In genomic region chr12:68769941-68770340, GRCh38 we compare ENCODE assay signal across 26 cellular contexts. TPM values are rescaled to one million over a fixed set of nuclear protein-coding genes. Genes with fewer than 3 reads are reported as not detected.
DNase-seq lines count a peak whose midpoint lies in the region; ATAC-seq and TF ChIP-seq lines count a peak whose summit lies in the region.
"Had no signal": no experiment of that assay in that cellular context is flagged by ENCODE, and none has a peak within 500 bp of the region (broad histone marks: within the 10 kb centered on the region; RNA-seq: fewer than 3 reads in every experiment).

No MANE protein-coding gene starts in this region.

- H3K4me1 Mint-ChIP-seq in T-helper 1 cell treated with Interleukin-12 subunit alpha and Interleukin-12 subunit beta and Interleukin-4 antibody, amounts not matched to agents 30 μg/mL and 1 μg/mL, for 36 hours (ENCODE audit: low read depth) = peaks cover 15% of the 10 kb centered on the region
- H3K4me1 Mint-ChIP-seq in CD4-positive, alpha-beta T cell (ENCODE audit: low read depth) = peaks cover 31% of the 10 kb centered on the region
- H3K4me1 Mint-ChIP-seq in naive thymus-derived CD4-positive, alpha-beta T cell = peaks cover 9 to 36% (median 23%) of the 10 kb centered on the region in 7 donors
- H3K4me1 Mint-ChIP-seq: GM23338 had no signal

- no peaks in the 10 kb centered on the region for H3K27me3 Mint-ChIP-seq in T-helper 1 cell treated with Interleukin-12 subunit alpha and Interleukin-12 subunit beta and Interleukin-4 antibody, amounts not matched to agents 30 μg/mL and 1 μg/mL, for 36 hours (ENCODE audit: low read depth)
- H3K27me3 Mint-ChIP-seq in CD4-positive, alpha-beta T cell = no peaks in the 10 kb centered on the region
- H3K27me3 Mint-ChIP-seq in naive thymus-derived CD4-positive, alpha-beta T cell = no peaks in the 10 kb centered on the region

- intact Hi-C loops in CD4-positive, alpha-beta T cell (cut with DNase I, micrococcal nuclease) = no loop called here
- intact Hi-C loops in OCI-LY7 (cut with micrococcal nuclease; ENCODE audit: unreplicated experiment) (no loop called here), gastrocnemius medialis (cut with DNase I; ENCODE audit: low total_unique reads) (no loop called here)
- intact Hi-C loops in naive thymus-derived CD4-positive, alpha-beta T cell (cut with micrococcal nuclease) = loop anchor here in 1 of 2 donors (5.0 kb wide), 1 partner anchor 37 kb away; the partner anchor contains the start of gene MDM2

- H3K4me3 Mint-ChIP-seq in T-helper 1 cell treated with Interleukin-12 subunit alpha and Interleukin-12 subunit beta and Interleukin-4 antibody, amounts not matched to agents 30 μg/mL and 1 μg/mL, for 36 hours = no peak overlapping the region
- no peak overlapping the region for H3K4me3 Mint-ChIP-seq in CD4-positive, alpha-beta T cell
- H3K4me3 Mint-ChIP-seq in naive thymus-derived CD4-positive, alpha-beta T cell = no peak overlapping the region
- H3K4me3 Mint-ChIP-seq: CD14-positive monocyte, GM23338 had no signal

- CTCF ChIA-PET in CD4-positive, alpha-beta T cell (lab: Charles Lee) = no interaction called here
- CTCF ChIA-PET in OCI-LY7 (lab: Charles Lee; ENCODE audit: unreplicated experiment) = interaction anchor here (1.2 kb wide), 1 partner anchor 23 kb away, joined by 3 read pairs; no protein-coding TSS in a partner anchor
- CTCF ChIA-PET in naive thymus-derived CD4-positive, alpha-beta T cell (lab: Charles Lee) = interaction anchor here (1.2 kb wide), 1 partner anchor 24 kb away, joined by 3 read pairs; the partner anchor contains the start of gene SLC35E3

- TF ChIP-seq CTCF in CD4-positive, alpha-beta T cell (IDR thresholded peaks at IDR 0.05) = no peak
- TF ChIP-seq CTCF in OCI-LY7 (conservative IDR thresholded peaks at IDR 0.05; ENCODE audit: low read length) = no peak
- TF ChIP-seq CTCF in gastrocnemius medialis (IDR thresholded peaks at IDR 0.05 in 4 of 5, conservative IDR thresholded peaks at IDR 0.05 in 1 of 5) = no peak

- BruUV-seq in OCI-LY7 (replicated peaks; lab: Mats Ljungman, UMichigan) = no TSS peak

- peaks cover 6% of the 10 kb centered on the region for H3K36me3 Mint-ChIP-seq in T-helper 1 cell treated with Interleukin-12 subunit alpha and Interleukin-12 subunit beta and Interleukin-4 antibody, amounts not matched to agents 30 μg/mL and 1 μg/mL, for 36 hours (ENCODE audit: low read depth)
- peaks cover 11% of the 10 kb centered on the region for H3K36me3 Mint-ChIP-seq in CD4-positive, alpha-beta T cell (ENCODE audit: low read depth)
- H3K36me3 Mint-ChIP-seq in naive thymus-derived CD4-positive, alpha-beta T cell = peaks cover 0 to 13% (median 4%) of the 10 kb centered on the region in 5 donors

- no peaks in the 10 kb centered on the region for H3K9me2 ChIP-seq in OCI-LY7 (ENCODE audit: insufficient read depth, low read length)

- no peaks in the 10 kb centered on the region for H3K9me3 Mint-ChIP-seq in T-helper 1 cell treated with Interleukin-12 subunit alpha and Interleukin-12 subunit beta and Interleukin-4 antibody, amounts not matched to agents 30 μg/mL and 1 μg/mL, for 36 hours
- H3K9me3 Mint-ChIP-seq in CD4-positive, alpha-beta T cell = no peaks in the 10 kb centered on the region
- H3K9me3 Mint-ChIP-seq in naive thymus-derived CD4-positive, alpha-beta T cell = peaks cover 0 to 6% (median 0%) of the 10 kb centered on the region in 11 donors
- H3K9me3 Mint-ChIP-seq: CD14-positive monocyte, GM23338 had no signal

- POLR2A ChIA-PET in CD4-positive, alpha-beta T cell (lab: Charles Lee) = interaction anchor here (2.1 kb wide), 1 partner anchor 38 kb away, joined by 7 read pairs; the partner anchor contains the start of gene MDM2
- POLR2A ChIA-PET in OCI-LY7 (lab: Charles Lee) = interaction anchor here (0.8 to 5.6 kb wide), 7 partner anchors 13 to 147 kb away, joined by 3 to 30 read pairs (median 15); partner anchors contain the start of gene MDM2
- POLR2A ChIA-PET in naive thymus-derived CD4-positive, alpha-beta T cell (lab: Charles Lee) = interaction anchor here (1.3 kb wide), 1 partner anchor 37 kb away, joined by 3 read pairs; no protein-coding TSS in a partner anchor

- no peak overlapping the region for H3K4me3 ChIP-seq in OCI-LY7 (ENCODE audit: low read depth, low read length, poor library complexity, severe bottlenecking)
- no peak overlapping the region for H3K4me3 ChIP-seq in naive thymus-derived CD4-positive, alpha-beta T cell (ENCODE audit: low read length)
- no peak overlapping the region for H3K4me3 ChIP-seq in gastrocnemius medialis
- H3K4me3 ChIP-seq: GM12878, GM23338, HAP-1, SJCRH30 had no signal

- no peak for ATAC-seq in CD4-positive, alpha-beta T cell (ENCODE audit: poor library complexity)
- ATAC-seq in naive thymus-derived CD4-positive, alpha-beta T cell = no peak
- no peak for ATAC-seq in gastrocnemius medialis
- ATAC-seq in GM21515 (IDR thresholded peaks at IDR 0.05; ENCODE audit: unreplicated experiment) = no peak
- ATAC-seq: GM12878, GM23338 had no signal

- H3K4me1 ChIP-seq in OCI-LY7 (ENCODE audit: insufficient read depth, low read length, poor library complexity, severe bottlenecking) (peaks cover 61% of the 10 kb centered on the region), gastrocnemius medialis (no peaks in the 10 kb centered on the region)
- peaks cover 5 to 15% of the 10 kb centered on the region in 2 donors for H3K4me1 ChIP-seq in naive thymus-derived CD4-positive, alpha-beta T cell (ENCODE audit: control insufficient read depth in 2 of 2, insufficient read depth in 2 of 2, low read length in 2 of 2)
- H3K4me1 ChIP-seq: Caco-2, HAP-1 had no signal

- no peaks in the 10 kb centered on the region for H3K79me2 ChIP-seq in OCI-LY7 (ENCODE audit: insufficient read depth, low read depth, low read length)

- H3K9me3 ChIP-seq in CD4-positive, alpha-beta T cell (ENCODE audit: control insufficient read depth, low read length) = no peaks in the 10 kb centered on the region
- H3K9me3 ChIP-seq in OCI-LY7 (ENCODE audit: low read length) (no peaks in the 10 kb centered on the region), gastrocnemius medialis (no peaks in the 10 kb centered on the region)
- H3K9me3 ChIP-seq in naive thymus-derived CD4-positive, alpha-beta T cell (ENCODE audit: control insufficient read depth in 2 of 3, low read length in 3 of 3) = no peaks in the 10 kb centered on the region
- H3K9me3 ChIP-seq: Caco-2, HAP-1, SJCRH30 had no signal

- DNase-seq in T-helper 1 cell (no peak), OCI-LY7 (ENCODE audit: low spot score) (no peak), NCI-H2029 treated with DMSO at 0.1 percent for 48 hours (lab: John Stamatoyannopoulos, UW) (no peak), gastrocnemius medialis (no peak)
- no peak for DNase-seq in CD4-positive, alpha-beta T cell
- no peak for DNase-seq in naive thymus-derived CD4-positive, alpha-beta T cell
- DNase-seq: ACHN, Caco-2, DMS 273 treated with DMSO at 0.1 percent for 48 hours, DMS79 treated with DMSO at 0.1 percent for 48 hours, KG1, MV-4-11, NCI-H1105 treated with DMSO at 0.1 percent for 48 hours, NCI-H2081, NCI-H2171, NCI-H524 treated with DMSO at 0.1 percent for 48 hours, NCI-H82, OCI-M1, SJCRH30 had no signal

- H3K27me3 ChIP-seq in CD4-positive, alpha-beta T cell (ENCODE audit: control insufficient read depth, insufficient read depth, low read length) = no peaks in the 10 kb centered on the region
- no peaks in the 10 kb centered on the region for H3K27me3 ChIP-seq in naive thymus-derived CD4-positive, alpha-beta T cell (ENCODE audit: control insufficient read depth in 2 of 2, insufficient read depth in 2 of 2, low read length in 2 of 2)
- H3K27me3 ChIP-seq in gastrocnemius medialis = no peaks in the 10 kb centered on the region
- H3K27me3 ChIP-seq: SJCRH30 had no signal

- H2AFZ ChIP-seq in OCI-LY7 (ENCODE audit: low read length) = no peak overlapping the region
- H2AFZ ChIP-seq: GM23338 had no signal

- H3K36me3 ChIP-seq in OCI-LY7 (ENCODE audit: insufficient read depth, low read length) (peaks cover 37% of the 10 kb centered on the region), gastrocnemius medialis (peaks cover 0 to 6% of the 10 kb centered on the region in 2 donors)
- peaks cover 0 to 5% (median 0%) of the 10 kb centered on the region in 3 experiments for H3K36me3 ChIP-seq in naive thymus-derived CD4-positive, alpha-beta T cell (ENCODE audit: control insufficient read depth in 2 of 3, insufficient read depth in 3 of 3, low read length in 3 of 3)
- H3K36me3 ChIP-seq: HAP-1 had no signal

- no peak for TF ChIP-seq POLR2A in gastrocnemius medialis (IDR thresholded peaks at IDR 0.05)

- no peak overlapping the region for H3K4me2 ChIP-seq in OCI-LY7 (ENCODE audit: low read length)
- H3K4me2 ChIP-seq: GM23338 had no signal

- no peak overlapping the region for H3K27ac ChIP-seq in CD4-positive, alpha-beta T cell (ENCODE audit: low read depth, low read length)
- peak overlapping the region; percentile 100 for H3K27ac ChIP-seq in OCI-LY7 (ENCODE audit: low read depth, low read length, poor library complexity, severe bottlenecking)
- no peak overlapping the region for H3K27ac ChIP-seq in naive thymus-derived CD4-positive, alpha-beta T cell (ENCODE audit: low read depth, low read length)
- no peak overlapping the region for H3K27ac ChIP-seq in gastrocnemius medialis
- H3K27ac ChIP-seq: 22Rv1, SJCRH30 had no signal

- in situ Hi-C loops in gastrocnemius medialis (cut with MboI; ENCODE audit: low sequenced_read_pairs in 4 of 4) = no loop called here

- no peaks in the 10 kb centered on the region for H4K20me1 ChIP-seq in OCI-LY7 (ENCODE audit: insufficient read depth, low read length)

- H3K27ac Mint-ChIP-seq in T-helper 1 cell treated with Interleukin-12 subunit alpha and Interleukin-12 subunit beta and Interleukin-4 antibody, amounts not matched to agents 30 μg/mL and 1 μg/mL, for 36 hours = peak overlapping the region; percentile 27
- H3K27ac Mint-ChIP-seq in CD4-positive, alpha-beta T cell = peak overlapping the region; percentile 53
- peak overlapping the region in 7 of 9 donors; percentile 11 to 82 (median 42) for H3K27ac Mint-ChIP-seq in naive thymus-derived CD4-positive, alpha-beta T cell
- H3K27ac Mint-ChIP-seq: GM23338 had no signal

RNA-seq across cellular contexts. Expression of gene SLC35E3, which starts 24.0 kb away (rescaled TPM):
- 1 to 10 TPM; 3.5 to 6.1 TPM for total RNA-seq in CD4-positive, alpha-beta T cell
- total RNA-seq in OCI-LY7 (2014; rRNA removed; shearing (Covaris generic)) = 24.6 and 26.6 TPM in 2 replicates
- total RNA-seq in OCI-LY7 (2022) = 39.1 and 66.6 TPM in 2 replicates
- 10 to 100 TPM in 1 of 5 experiments, 1 to 10 TPM in 4; 9.0 to 12.1 (median 9.2) TPM for total RNA-seq in naive thymus-derived CD4-positive, alpha-beta T cell
- 10 to 100 TPM in 1 of 2 donors, 1 to 10 TPM in 1; 4.8 to 11.5 TPM for polyA plus RNA-seq in naive thymus-derived CD4-positive, alpha-beta T cell
- total RNA-seq in gastrocnemius medialis = 1 to 10 TPM in 3 of 4 donors, under 1 TPM in 1; 0.92 to 2.7 (median 1.6) TPM

RNA-seq across cellular contexts. Expression of gene MDM2, which starts 38.0 kb away (rescaled TPM):
- total RNA-seq in CD4-positive, alpha-beta T cell = 10 to 100 TPM; 90.8 TPM
- total RNA-seq in OCI-LY7 (2014; rRNA removed; shearing (Covaris generic)) = 143 and 229 TPM in 2 replicates
- total RNA-seq in OCI-LY7 (2022) (318 and 366 TPM in 2 replicates), gastrocnemius medialis (10 to 100 TPM; 61.6 to 92.2 (median 70.0) TPM)
- 100 to 1,000 TPM in 1 of 5 experiments, 10 to 100 TPM in 4; 77.8 to 271 (median 80.8) TPM for total RNA-seq in naive thymus-derived CD4-positive, alpha-beta T cell
- 10 to 100 TPM; 14.5 to 23.9 TPM for polyA plus RNA-seq in naive thymus-derived CD4-positive, alpha-beta T cell
